Comparison of ENCODE assay signal across 18 cellular contexts in genomic region chr10:16442914-16443313, GRCh38. TPM values are rescaled to one million over a fixed set of nuclear protein-coding genes. Genes with fewer than 3 reads are reported as not detected.
DNase-seq lines count a peak whose midpoint lies in the region; ATAC-seq and TF ChIP-seq lines count a peak whose summit lies in the region.
"Had no signal": no experiment of that assay in that cellular context is flagged by ENCODE, and none has a peak within 500 bp of the region (broad histone marks: within the 10 kb centered on the region; RNA-seq: fewer than 3 reads in every experiment).

No MANE protein-coding gene starts in this region.

- H3K27me3 ChIP-seq in Loucy (ENCODE audit: insufficient read depth, low read length, poor library complexity, severe bottlenecking), result no peaks in the 10 kb centered on the region
- H3K27me3 ChIP-seq: BLaER1 had no signal

- H3K4me3 Mint-ChIP-seq in activated T-cell treated with anti-CD3 and anti-CD28 coated beads, Interleukin-2, amount 50 U/mL, for 72 hours, result no peak overlapping the region
- H3K4me3 Mint-ChIP-seq in nephron progenitor cell, result no peak overlapping the region
- H3K4me3 Mint-ChIP-seq: B cell; CD4-positive, alpha-beta T cell; CD8-positive, alpha-beta memory T cell; GM23338; H9 had no signal

- no peaks in the 10 kb centered on the region for H3K9me3 ChIP-seq in Loucy (ENCODE audit: insufficient read depth, low read depth, low read length)

- DNase-seq in activated T-cell treated with anti-CD3 and anti-CD28 coated beads, Interleukin-2, amount 50 U/mL, for 72 hours, result no peak
- DNase-seq in activated T-cell treated with anti-CD3 and anti-CD28 coated beads for 4 hours, result no peak
- DNase-seq in NCI-H69 (lab: John Stamatoyannopoulos, UW), result peak; percentile 18
- no peak for DNase-seq in nephron progenitor cell
- no peak for DNase-seq in foreskin fibroblast
- DNase-seq in activated CD4-positive, alpha-beta T cell treated with anti-CD3 and anti-CD28 coated beads for 1 hour, result no peak
- DNase-seq: CD4-positive, alpha-beta T cell; CD8-positive, alpha-beta memory T cell; DMS53; DMS79 treated with DMSO at 0.1 percent for 48 hours; GF-D8; H9 had no signal

- no peaks in the 10 kb centered on the region for H3K9me3 Mint-ChIP-seq in activated T-cell treated with anti-CD3 and anti-CD28 coated beads, Interleukin-2, amount 50 U/mL, for 72 hours
- no peaks in the 10 kb centered on the region for H3K9me3 Mint-ChIP-seq in nephron progenitor cell
- H3K9me3 Mint-ChIP-seq: CD4-positive, alpha-beta T cell; CD8-positive, alpha-beta memory T cell; GM23338; H9 had no signal

- no peak overlapping the region for H3K9ac ChIP-seq in Loucy (ENCODE audit: low read depth, low read length, poor library complexity, severe bottlenecking)
- H3K9ac ChIP-seq: BLaER1 had no signal

- peaks cover 94% of the 10 kb centered on the region for H3K79me2 ChIP-seq in Loucy (ENCODE audit: insufficient read depth, low read length)

- H3K4me2 ChIP-seq in Loucy (ENCODE audit: low read depth, low read length, poor library complexity, severe bottlenecking), result peak overlapping the region; percentile 17
- H3K4me2 ChIP-seq: BLaER1, GM23338 had no signal

- H3K4me3 ChIP-seq in Loucy (ENCODE audit: low read length, poor library complexity, severe bottlenecking) (no peak overlapping the region), foreskin fibroblast (ENCODE audit: low read depth in 1 of 2, low read length in 2 of 2) (no peak overlapping the region)
- H3K4me3 ChIP-seq: BLaER1, GM23338 had no signal

- peaks cover 21% of the 10 kb centered on the region for H4K20me1 ChIP-seq in Loucy (ENCODE audit: insufficient read depth, low read length, poor library complexity, severe bottlenecking)

- no peaks in the 10 kb centered on the region for H3K27me3 Mint-ChIP-seq in activated T-cell treated with anti-CD3 and anti-CD28 coated beads, Interleukin-2, amount 50 U/mL, for 72 hours (ENCODE audit: low read depth)
- peaks cover 7% of the 10 kb centered on the region for H3K27me3 Mint-ChIP-seq in nephron progenitor cell (ENCODE audit: low read depth, poor library complexity)
- H3K27me3 Mint-ChIP-seq: B cell; CD4-positive, alpha-beta T cell; CD8-positive, alpha-beta memory T cell had no signal

- peaks cover 8 to 20% of the 10 kb centered on the region in 2 donors for H3K36me3 Mint-ChIP-seq in activated T-cell treated with anti-CD3 and anti-CD28 coated beads, Interleukin-2, amount 50 U/mL, for 72 hours (ENCODE audit: insufficient read depth in 2 of 2)
- H3K36me3 Mint-ChIP-seq in nephron progenitor cell (ENCODE audit: low read depth), result peaks cover 20% of the 10 kb centered on the region

- no peak overlapping the region for H2AFZ ChIP-seq in Loucy (ENCODE audit: low read length)
- H2AFZ ChIP-seq: GM23338 had no signal

- peaks cover 49% of the 10 kb centered on the region for H3K4me1 Mint-ChIP-seq in activated T-cell treated with anti-CD3 and anti-CD28 coated beads, Interleukin-2, amount 50 U/mL, for 72 hours (ENCODE audit: low read depth)
- H3K4me1 Mint-ChIP-seq in nephron progenitor cell, result peaks cover 29% of the 10 kb centered on the region

- H3K4me1 ChIP-seq in Loucy (ENCODE audit: insufficient read depth, low read length, poor library complexity, severe bottlenecking), result peaks cover 38% of the 10 kb centered on the region

- H3K9me2 ChIP-seq in Loucy (replicated peaks; ENCODE audit: low read depth, low read length), result no peaks in the 10 kb centered on the region

- H3K27ac Mint-ChIP-seq in activated T-cell treated with anti-CD3 and anti-CD28 coated beads, Interleukin-2, amount 50 U/mL, for 72 hours, result peak overlapping the region; percentile 57
- peak overlapping the region; percentile 70 for H3K27ac Mint-ChIP-seq in nephron progenitor cell
- H3K27ac Mint-ChIP-seq: B cell; CD4-positive, alpha-beta T cell; GM23338 had no signal

- no peaks in the 10 kb centered on the region for H3K36me3 ChIP-seq in Loucy (ENCODE audit: insufficient read depth, low read length)

- ATAC-seq in activated T-cell treated with anti-CD3 and anti-CD28 coated beads, Interleukin-2, amount 50 U/mL, for 72 hours (replicated peaks in 1 of 2), result no peak
- ATAC-seq in HG02798 (IDR thresholded peaks at IDR 0.05; ENCODE audit: poor library complexity, unreplicated experiment), result no peak
- ATAC-seq: GM23338, HCT116 had no signal

- no peaks in the 10 kb centered on the region for H3F3A ChIP-seq in Loucy (ENCODE audit: low read depth)

- TF ChIP-seq CTCF in Loucy (conservative IDR thresholded peaks at IDR 0.05; ENCODE audit: low read length), result no peak
- TF ChIP-seq CTCF in nephron progenitor cell (IDR thresholded peaks at IDR 0.05), result no peak
- no peak for TF ChIP-seq CTCF in foreskin fibroblast (IDR thresholded peaks at IDR 0.05; ENCODE audit: low read depth, low read length)

RNA-seq across cellular contexts. Expression of gene PTER, which starts 6.1 kb away (rescaled TPM):
- 10 to 100 TPM; 25.7 to 40.7 TPM for total RNA-seq in activated T-cell treated with anti-CD3 and anti-CD28 coated beads, Interleukin-2, amount 50 U/mL, for 72 hours
